ENCODE assay signal across 9 cellular contexts in genomic region chr5:139394123-139394653, GRCh38. TPM values are rescaled to one million over a fixed set of nuclear protein-coding genes. Genes with fewer than 3 reads are reported as not detected.
DNase-seq lines count a peak whose midpoint lies in the region; ATAC-seq and TF ChIP-seq lines count a peak whose summit lies in the region.
"Had no signal": no experiment of that assay in that cellular context is flagged by ENCODE, and none has a peak within 500 bp of the region (broad histone marks: within the 10 kb centered on the region; RNA-seq: fewer than 3 reads in every experiment).

No MANE protein-coding gene starts in this region.

- intact Hi-C loops in mucosa of descending colon (cut with DNase I, micrococcal nuclease), result no loop called here
- intact Hi-C loops in vagina (cut with DNase I), result no loop called here

- peak in 1 of 4 experiments; percentile 30 for ATAC-seq in T-cell (replicated peaks in 1 of 4)
- ATAC-seq in mucosa of descending colon, result peak; percentile 14

- TF ChIP-seq POLR2A in vagina (IDR thresholded peaks at IDR 0.05), result no peak

- H3K27ac Mint-ChIP-seq in T-cell, result no peak overlapping the region

- H3K4me1 Mint-ChIP-seq in T-cell, result peaks cover 30 to 37% (median 34%) of the 10 kb centered on the region in 3 donors

- H3K4me3 ChIP-seq in mucosa of descending colon (no peak overlapping the region), vagina (peak overlapping the region; percentile 47 to 58)

- H3K36me3 Mint-ChIP-seq in T-cell, result peaks cover 1% of the 10 kb centered on the region

- no peaks in the 10 kb centered on the region for H3K36me3 ChIP-seq in mucosa of descending colon (ENCODE audit: low read depth)
- H3K36me3 ChIP-seq in vagina, result no peaks in the 10 kb centered on the region

- H3K4me3 Mint-ChIP-seq in T-cell, result peak overlapping the region; percentile 84 to 91 (median 89)

- H3K9me3 Mint-ChIP-seq in T-cell, result no peaks in the 10 kb centered on the region

- H3K27me3 Mint-ChIP-seq in T-cell, result no peaks in the 10 kb centered on the region

- TF ChIP-seq CTCF in mucosa of descending colon (IDR thresholded peaks at IDR 0.05) (peak; percentile 47), vagina (IDR thresholded peaks at IDR 0.05) (peak in 1 of 3 experiments; percentile 29)

- H3K9me3 ChIP-seq in mucosa of descending colon (no peaks in the 10 kb centered on the region), vagina (no peaks in the 10 kb centered on the region)

- H3K4me1 ChIP-seq in mucosa of descending colon (ENCODE audit: low read depth) (peaks cover 37% of the 10 kb centered on the region), vagina (peaks cover 36% of the 10 kb centered on the region)

- peak overlapping the region; percentile 43 for H3K27ac ChIP-seq in vagina
- H3K27ac ChIP-seq: C4-2B had no signal

- peaks cover 5% of the 10 kb centered on the region for H3K27me3 ChIP-seq in vagina

- POLR2A ChIA-PET in T-cell (lab: Charles Lee), result no interaction called here

- DNase-seq in NCI-H524 (lab: John Stamatoyannopoulos, UW) (peak; percentile 21 to 50), NCI-H524 treated with DMSO at 0.1 percent for 48 hours (lab: John Stamatoyannopoulos, UW) (no peak), T-cell (peak in 19 of 34 experiments; percentile 26 to 68 (median 48)), ecto neural progenitor cell (ENCODE audit: low spot score) (peak; percentile 84), mucosa of descending colon (peak; percentile 60 to 77 (median 75)), vagina (ENCODE audit: extremely low spot score in 2 of 2) (no peak), RKO (ENCODE audit: low spot score) (no peak), DMS153 (lab: John Stamatoyannopoulos, UW) (no peak)

- CTCF ChIA-PET in T-cell (lab: Charles Lee), result interaction anchor here (0.6 kb wide), 2 partner anchors 81 to 723 kb away, joined by 3 to 10 read pairs; no protein-coding TSS in a partner anchor

RNA-seq across cellular contexts. Expression of gene PROB1, which starts 0.7 kb away (rescaled TPM):
- 1 to 10 TPM in 3 of 5 donors, under 1 TPM in 2; 0.58 to 1.7 (median 1.5) TPM for total RNA-seq in T-cell
- total RNA-seq in mucosa of descending colon, result under 1 TPM; 0.58 to 0.98 (median 0.94) TPM
- 2.5 TPM for total RNA-seq in vagina

RNA-seq across cellular contexts. Expression of gene MZB1, which starts 4.5 kb away (rescaled TPM):
- total RNA-seq in T-cell, result 1 to 10 TPM; 2.2 to 6.5 (median 5.0) TPM
- total RNA-seq in mucosa of descending colon, result 10 to 100 TPM in 2 of 3 donors, 1 to 10 TPM in 1; 5.6 to 23.7 (median 10.2) TPM
- not detected for total RNA-seq in vagina

RNA-seq across cellular contexts. Expression of gene SPATA24, which starts 9.7 kb away (rescaled TPM):
- 1 to 10 TPM; 3.6 to 9.0 (median 4.8) TPM for total RNA-seq in T-cell
- 1 to 10 TPM; 3.0 to 4.5 (median 3.4) TPM for total RNA-seq in mucosa of descending colon
- total RNA-seq in vagina, result 12.3 TPM

RNA-seq across cellular contexts. Expression of gene SLC23A1, which starts 11.1 kb away (rescaled TPM):
- total RNA-seq in T-cell (under 1 TPM in 2 of 5 donors, not detected in 3; 0.15 to 0.86 TPM), mucosa of descending colon (1 to 10 TPM; 2.5 to 9.0 (median 5.1) TPM), vagina (not detected)

RNA-seq across cellular contexts. Expression of gene DNAJC18, which starts 45.1 kb away (rescaled TPM):
- 1 to 10 TPM; 4.7 to 7.2 (median 6.4) TPM for total RNA-seq in T-cell
- total RNA-seq in mucosa of descending colon, result 10 to 100 TPM in 1 of 3 donors, 1 to 10 TPM in 2; 4.2 to 10.3 (median 5.1) TPM
- 7.6 TPM for total RNA-seq in vagina

Comparison
In these comparisons a context has a peak if more than half of its experiments do, and no peak if none do; other contexts are left out.
1. DNase-seq: peak in NCI-H524 (2 of 2), T-cell (19 of 34), ecto neural progenitor cell (single experiment) and mucosa of descending colon (3 of 3); none in NCI-H524 treated with DMSO at 0.1 percent for 48 hours (single experiment), vagina (0 of 2), RKO (single experiment) and DMS153 (single experiment).